Comparison of ENCODE assay signal across 8 cellular contexts in genomic region chr6:14664112-14664592, GRCh38.
A peak's percentile ranks its signal among the peaks of the same experiment; 100 is the strongest.
DNase-seq lines count a peak whose midpoint lies in the region; ATAC-seq, FAIRE-seq and TF ChIP-seq lines count a peak whose summit lies in the region.

No MANE protein-coding gene starts in this region.

- H3K27ac ChIP-seq in endodermal cell (ENCODE audit: low read depth, low read length), result no peak overlapping the region

- peaks cover 11% of the 10 kb centered on the region for H3K4me1 ChIP-seq in endodermal cell (ENCODE audit: control insufficient read depth, insufficient read depth, low read length)

- TF ChIP-seq POLR2A in GM12892 (IDR thresholded peaks at IDR 0.05; ENCODE audit: low read depth, low read length), result no peak

- 47 to 85% methylated on average over 3 to 6 of the region's 6 CpGs for WGBS in endodermal cell (ENCODE audit: insufficient coverage in 1 of 2, insufficient read length in 1 of 2), 2 experiments

- H3K27me3 Mint-ChIP-seq in endodermal cell (ENCODE audit: insufficient read depth), result peaks cover 39% of the 10 kb centered on the region

- no peak overlapping the region for H3K4me3 ChIP-seq in endodermal cell (ENCODE audit: low read length)

- peak; percentile 92 for FAIRE-seq in GM12892 (lab: Jason Lieb, UNC)

- peaks cover 14% of the 10 kb centered on the region for H3K4me1 Mint-ChIP-seq in endodermal cell

- H3K36me3 Mint-ChIP-seq in endodermal cell (ENCODE audit: low read depth), result no peaks in the 10 kb centered on the region

- H3K9me3 Mint-ChIP-seq in endodermal cell, result no peaks in the 10 kb centered on the region

- H3K27ac Mint-ChIP-seq in endodermal cell, result no peak overlapping the region

- ATAC-seq in GM21381 (IDR thresholded peaks at IDR 0.05; ENCODE audit: unreplicated experiment), result peak; percentile 45

- peaks cover 36% of the 10 kb centered on the region for H3K27me3 ChIP-seq in endodermal cell (ENCODE audit: control insufficient read depth, insufficient read depth, low read length, poor library complexity, severe bottlenecking)

- TF ChIP-seq CTCF in endodermal cell (conservative IDR thresholded peaks at IDR 0.05), result peak; percentile 29

- no peak overlapping the region for H3K4me3 Mint-ChIP-seq in endodermal cell

- no peaks in the 10 kb centered on the region for H3K36me3 ChIP-seq in endodermal cell (ENCODE audit: control insufficient read depth, insufficient read depth, low read length)

- no peaks in the 10 kb centered on the region for H3K9me3 ChIP-seq in endodermal cell (ENCODE audit: control insufficient read depth, low read length)

- DNase-seq in GM12892 (ENCODE audit: insufficient read length), result no peak
- peak; percentile 48 for DNase-seq in MV-4-11 (lab: John Stamatoyannopoulos, UW)
- no peak for DNase-seq in endodermal cell
- no peak for DNase-seq in COR-L47 (lab: John Stamatoyannopoulos, UW)
- no peak for DNase-seq in Ammon's horn (ENCODE audit: low spot score)
- DNase-seq in amygdala (lab: John Stamatoyannopoulos, UW), result no peak
- DNase-seq in mesenteric fat pad (ENCODE audit: low spot score), result no peak

- no peak overlapping the region for H3K9ac ChIP-seq in endodermal cell (ENCODE audit: extremely low read depth, low read length, poor library complexity, severe bottlenecking)
